ENCODE assay signal across 12 cellular contexts in genomic region chr2:143217512-143218136, GRCh38.
A peak's percentile ranks its signal among the peaks of the same experiment; 100 is the strongest.
DNase-seq lines count a peak whose midpoint lies in the region; ATAC-seq and TF ChIP-seq lines count a peak whose summit lies in the region.
"Had no signal": no experiment of that assay in that cellular context is flagged by ENCODE, and none has a peak within 500 bp of the region (broad histone marks: within the 10 kb centered on the region; RNA-seq: fewer than 3 reads in every experiment).

No MANE protein-coding gene starts in this region.

- H3K9me3 Mint-ChIP-seq in CD8-positive, alpha-beta T cell: peaks cover 2% of the 10 kb centered on the region
- H3K9me3 Mint-ChIP-seq in central memory CD8-positive, alpha-beta T cell: no peaks in the 10 kb centered on the region
- H3K9me3 Mint-ChIP-seq: nephron progenitor cell had no signal

- intact Hi-C loops in CD8-positive, alpha-beta T cell (cut with DNase I, micrococcal nuclease): no loop called here
- intact Hi-C loops in aorta (cut with DNase I): no loop called here
- intact Hi-C loops in left ventricle myocardium inferior (cut with micrococcal nuclease): no loop called here

- POLR2A ChIA-PET in CD8-positive, alpha-beta T cell (lab: Charles Lee): interaction anchor here (1.5 kb wide), 1 partner anchor 43 kb away, joined by 3 read pairs; no protein-coding TSS in a partner anchor

- DNase-seq in AML-193 (lab: John Stamatoyannopoulos, UW): peak; percentile 63 to 74
- no peak for DNase-seq in CD8-positive, alpha-beta T cell
- peak; percentile 20 for DNase-seq in OCI-M2 (lab: John Stamatoyannopoulos, UW; ENCODE audit: unreplicated experiment)
- no peak for DNase-seq in central memory CD8-positive, alpha-beta T cell (ENCODE audit: low spot score in 2 of 2)
- DNase-seq in aorta: no peak
- DNase-seq in occipital lobe (lab: John Stamatoyannopoulos, UW): no peak
- DNase-seq in central memory CD4-positive, alpha-beta T cell: no peak
- DNase-seq in left ventricle myocardium inferior: no peak
- DNase-seq: activated CD8-positive, alpha-beta memory T cell treated with anti-CD3 and anti-CD28 coated beads, Interleukin-2, amount 50 U/mL, for 4 hours; NCI-H2029 treated with DMSO at 0.1 percent for 48 hours; nephron progenitor cell had no signal

- peaks cover 7% of the 10 kb centered on the region for H3K4me1 ChIP-seq in CD8-positive, alpha-beta T cell (ENCODE audit: insufficient read depth, low read length)
- no peaks in the 10 kb centered on the region for H3K4me1 ChIP-seq in aorta (ENCODE audit: control insufficient read depth in 1 of 2, insufficient read depth in 2 of 2, low read length in 2 of 2)
- no peaks in the 10 kb centered on the region for H3K4me1 ChIP-seq in left ventricle myocardium inferior
- H3K4me1 ChIP-seq: tibial nerve had no signal

- peak overlapping the region; percentile 79 for H3K27ac Mint-ChIP-seq in CD8-positive, alpha-beta T cell
- H3K27ac Mint-ChIP-seq in central memory CD8-positive, alpha-beta T cell (ENCODE audit: low read depth): peak overlapping the region; percentile 10
- H3K27ac Mint-ChIP-seq: nephron progenitor cell had no signal

- no peak for ATAC-seq in CD8-positive, alpha-beta T cell
- no peak for ATAC-seq in central memory CD8-positive, alpha-beta T cell (replicated peaks; ENCODE audit: extremely low read depth, poor library complexity, severe bottlenecking)
- ATAC-seq in aorta (ENCODE audit: low FRiP score): no peak

- no peak overlapping the region for H3K27ac ChIP-seq in CD8-positive, alpha-beta T cell (ENCODE audit: low read depth, low read length)
- H3K27ac ChIP-seq in aorta (ENCODE audit: low read depth in 1 of 2, low read length in 2 of 2) (no peak overlapping the region), left ventricle myocardium inferior (replicated peaks) (no peak overlapping the region)
- H3K27ac ChIP-seq: tibial nerve had no signal

- peaks cover 54% of the 10 kb centered on the region for H3K4me1 Mint-ChIP-seq in CD8-positive, alpha-beta T cell (ENCODE audit: low read depth)
- peaks cover 42% of the 10 kb centered on the region for H3K4me1 Mint-ChIP-seq in central memory CD8-positive, alpha-beta T cell
- H3K4me1 Mint-ChIP-seq: nephron progenitor cell had no signal

- H3K36me3 Mint-ChIP-seq in CD8-positive, alpha-beta T cell: peaks cover 69% of the 10 kb centered on the region
- H3K36me3 Mint-ChIP-seq in central memory CD8-positive, alpha-beta T cell (ENCODE audit: insufficient read depth): peaks cover 11% of the 10 kb centered on the region

- CTCF ChIA-PET in CD8-positive, alpha-beta T cell (lab: Charles Lee): interaction anchor here (0.8 to 2.8 kb wide), 6 partner anchors 12 to 107 kb away, joined by 3 to 15 read pairs (median 6); no protein-coding TSS in a partner anchor

- H3K27me3 ChIP-seq in CD8-positive, alpha-beta T cell (ENCODE audit: insufficient read depth, low read length): no peaks in the 10 kb centered on the region
- H3K27me3 ChIP-seq in aorta (ENCODE audit: control insufficient read depth in 1 of 2, insufficient read depth in 2 of 2, low read length in 1 of 2) (no peaks in the 10 kb centered on the region), left ventricle myocardium inferior (ENCODE audit: low read depth) (no peaks in the 10 kb centered on the region)
- H3K27me3 ChIP-seq: tibial nerve had no signal

- no peak overlapping the region for H3K4me3 ChIP-seq in CD8-positive, alpha-beta T cell (ENCODE audit: low read depth, low read length)
- H3K4me3 ChIP-seq in aorta (ENCODE audit: low read length in 2 of 2): no peak overlapping the region
- H3K4me3 ChIP-seq in left ventricle myocardium inferior: no peak overlapping the region
- H3K4me3 ChIP-seq: tibial nerve had no signal

- TF ChIP-seq CTCF in CD8-positive, alpha-beta T cell (IDR thresholded peaks at IDR 0.05): no peak
- TF ChIP-seq CTCF in left ventricle myocardium inferior (IDR thresholded peaks at IDR 0.05; ENCODE audit: borderline replicate concordance): no peak

- 75 to 88% methylated on average over 1 of the region's 1 CpG for WGBS in aorta, 2 donors

- no peaks in the 10 kb centered on the region for H3K27me3 Mint-ChIP-seq in CD8-positive, alpha-beta T cell (ENCODE audit: low read depth)
- H3K27me3 Mint-ChIP-seq in central memory CD8-positive, alpha-beta T cell: no peaks in the 10 kb centered on the region

- no peak overlapping the region for H3K4me3 Mint-ChIP-seq in CD8-positive, alpha-beta T cell
- H3K4me3 Mint-ChIP-seq in central memory CD8-positive, alpha-beta T cell: no peak overlapping the region
- H3K4me3 Mint-ChIP-seq: nephron progenitor cell had no signal

- H3K9me3 ChIP-seq in CD8-positive, alpha-beta T cell (ENCODE audit: low read length): no peaks in the 10 kb centered on the region
- H3K9me3 ChIP-seq in aorta (ENCODE audit: control insufficient read depth, low read length): no peaks in the 10 kb centered on the region
- peaks cover 9% of the 10 kb centered on the region for H3K9me3 ChIP-seq in left ventricle myocardium inferior (replicated peaks)
- H3K9me3 ChIP-seq: tibial nerve had no signal

- H3K36me3 ChIP-seq in CD8-positive, alpha-beta T cell (ENCODE audit: insufficient read depth, low read length): peaks cover 5% of the 10 kb centered on the region
- H3K36me3 ChIP-seq in aorta (ENCODE audit: control insufficient read depth in 1 of 2, insufficient read depth in 2 of 2, low read length in 1 of 2) (peaks cover 0 to 1% of the 10 kb centered on the region in 2 donors), left ventricle myocardium inferior (no peaks in the 10 kb centered on the region)
- H3K36me3 ChIP-seq: tibial nerve had no signal

Comparison
In these comparisons a context has a peak if more than half of its experiments do, and no peak if none do; other contexts are left out.
1. DNase-seq: peak in AML-193 (2 of 2) and OCI-M2 (single experiment); none in CD8-positive, alpha-beta T cell (0 of 7), central memory CD8-positive, alpha-beta T cell (0 of 2), aorta (0 of 2), occipital lobe (single experiment), central memory CD4-positive, alpha-beta T cell (single experiment) and left ventricle myocardium inferior (single experiment).